In genomic region chr2:127859712-127860085, GRCh38 we compare ENCODE assay signal across 9 cellular contexts. TPM values are rescaled to one million over a fixed set of nuclear protein-coding genes. Genes with fewer than 3 reads are reported as not detected.
DNase-seq lines count a peak whose midpoint lies in the region; ATAC-seq, FAIRE-seq and TF ChIP-seq lines count a peak whose summit lies in the region.
"Had no signal": no experiment of that assay in that cellular context is flagged by ENCODE, and none has a peak within 500 bp of the region (broad histone marks: within the 10 kb centered on the region; RNA-seq: fewer than 3 reads in every experiment).

No MANE protein-coding gene starts in this region.

- BruUV-seq in HepG2 (replicated peaks; lab: Mats Ljungman, UMichigan) = no TSS peak

- intact Hi-C loops in HepG2 (cut with micrococcal nuclease; ENCODE audit: unreplicated experiment) = loop anchor here (2.0 kb wide), 1 partner anchor 13 kb away; no protein-coding TSS in a partner anchor

- no peaks in the 10 kb centered on the region for H3K27me3 Mint-ChIP-seq in activated naive CD8-positive, alpha-beta T cell

- no peak for TF ChIP-seq CTCF in RWPE2 (IDR thresholded peaks at IDR 0.05; ENCODE audit: poor library complexity, severe bottlenecking)
- 0 out of 2 replicates have a peak, but pooled peaks have one; percentile 5 for TF ChIP-seq CTCF in HepG2 (CRISPR knock-in tag; IDR thresholded peaks at IDR 0.05)

- H3K9ac ChIP-seq in HepG2 (ENCODE audit: insufficient read depth, low read depth, low read length) = peak overlapping the region; percentile 31; the same call in 1 of the 2 replicates

- H3K27me3 ChIP-seq in RWPE2 (ENCODE audit: insufficient read depth, poor library complexity, severe bottlenecking) (no peaks in the 10 kb centered on the region), HepG2 (ENCODE audit: control insufficient read depth in 1 of 2, insufficient read depth in 2 of 2, low read length in 2 of 2) (no peaks in the 10 kb centered on the region; a peak in 1 of 5 replicates)

- peaks cover 10% of the 10 kb centered on the region for H3K4me1 ChIP-seq in RWPE2 (ENCODE audit: insufficient read depth, poor library complexity, severe bottlenecking)
- peaks cover 38% of the 10 kb centered on the region for H3K4me1 ChIP-seq in HepG2 (ENCODE audit: insufficient read depth, low read length)

- TF ChIP-seq EP300 in HepG2 (IDR thresholded peaks at IDR 0.05; ENCODE audit: low read depth in 2 of 2, low read length in 2 of 2) (no peak), HepG2 (CRISPR knock-in tag; IDR thresholded peaks at IDR 0.05; ENCODE audit: borderline replicate concordance) (no peak; the same call in 1 of the 2 replicates)

- H3K9me3 Mint-ChIP-seq in activated naive CD8-positive, alpha-beta T cell (ENCODE audit: low read depth) = no peaks in the 10 kb centered on the region

- H3K4me3 ChIP-seq in RWPE2 (ENCODE audit: severe bottlenecking) = no peak overlapping the region
- H3K4me3 ChIP-seq in HepG2 (replicated peaks in 1 of 3; ENCODE audit: insufficient read depth in 1 of 3, low read depth in 2 of 3, low read length in 3 of 3) = peak overlapping the region; percentile 42 to 99 (median 97); a peak in 4 of 6 replicates
- H3K4me3 ChIP-seq: HAP-1 had no signal

- H3K9me3 ChIP-seq in RWPE2 (ENCODE audit: severe bottlenecking) (no peaks in the 10 kb centered on the region), HepG2 (ENCODE audit: low read length) (no peaks in the 10 kb centered on the region)
- H3K9me3 ChIP-seq: HAP-1 had no signal

- H3K27ac Mint-ChIP-seq in activated naive CD8-positive, alpha-beta T cell = peak overlapping the region; percentile 22

- FAIRE-seq in HepG2 (lab: Jason Lieb, UNC) = peak; percentile 37

- DNase-seq in RWPE2 (ENCODE audit: low spot score) (peak; percentile 91), HepG2 (ENCODE audit: low spot score) (peak; percentile 54), NCI-H1092 treated with DMSO at 0.1 percent for 48 hours (lab: John Stamatoyannopoulos, UW) (no peak), NCI-H187 treated with DMSO at 0.1 percent for 48 hours (lab: John Stamatoyannopoulos, UW) (no peak)
- DNase-seq in stimulated activated CD8-positive, alpha-beta memory T cell treated with anti-CD3 and anti-CD28 coated beads, Interleukin-4, amount 100 ng/mL, for 4 hours (ENCODE audit: low read depth in 2 of 2, low spot score in 1 of 2) = peak; percentile 38 to 42

- H4K20me1 ChIP-seq in HepG2 (ENCODE audit: insufficient read depth, low read length) = peaks cover 18% of the 10 kb centered on the region

- TF ChIP-seq POLR2A in HepG2 (IDR thresholded peaks at IDR 0.05; ENCODE audit: insufficient read depth in 1 of 2, low read depth in 2 of 2, low read length in 2 of 2) = no peak

- WGBS in HepG2 (ENCODE audit: low lambda C conversion rate) = 18% methylated on average over 7 of the region's 8 CpGs

- H2AFZ ChIP-seq in HepG2 (ENCODE audit: low read length) = no peak overlapping the region

- peaks cover 32% of the 10 kb centered on the region for H3K79me2 ChIP-seq in HepG2 (ENCODE audit: insufficient read depth, low read length)

- ATAC-seq in GM18907 (IDR thresholded peaks at IDR 0.05; ENCODE audit: unreplicated experiment) (peak; percentile 27), RWPE2 (ENCODE audit: low read depth) (peak; percentile 79), HepG2 (peak; percentile 9), GM18873 (IDR thresholded peaks at IDR 0.05; ENCODE audit: low FRiP score, unreplicated experiment) (no peak)

- H3K36me3 Mint-ChIP-seq in activated naive CD8-positive, alpha-beta T cell = peaks cover 2% of the 10 kb centered on the region

- peaks cover 15% of the 10 kb centered on the region for H3K36me3 ChIP-seq in RWPE2 (ENCODE audit: low read depth)
- H3K36me3 ChIP-seq in HepG2 (replicated peaks in 1 of 2; ENCODE audit: control insufficient read depth in 1 of 2, insufficient read depth in 2 of 2, low read length in 2 of 2) = peaks cover 10 to 25% of the 10 kb centered on the region in 2 experiments; a peak in 4 of 5 replicates

- POLR2A ChIA-PET in HepG2 (lab: Yijun Ruan, JAX) = interaction anchor here (0.6 to 1.9 kb wide), 5 partner anchors 31 to 333 kb away, joined by 3 to 4 read pairs (median 3); partner anchors contain the start of genes IWS1 and SFT2D3

- no peak for TF ChIP-seq RAD21 in HepG2 (CRISPR knock-in tag; IDR thresholded peaks at IDR 0.05)

- H3K4me3 Mint-ChIP-seq in activated naive CD8-positive, alpha-beta T cell = peak overlapping the region; percentile 52

- in situ Hi-C loops in HepG2 (cut with HindIII; ENCODE audit: extremely low pct_ligation_motif_present, low pct_unique_long_range_greater_than_20kb) = no loop called here

- CTCF ChIA-PET in HepG2 (lab: Yijun Ruan, JAX; ENCODE audit: low intra/inter-chr PET ratio, low total read pairs) = no interaction called here

- peaks cover 29% of the 10 kb centered on the region for H3K4me1 Mint-ChIP-seq in activated naive CD8-positive, alpha-beta T cell (ENCODE audit: low read depth)

- H3K27ac ChIP-seq in RWPE2 (ENCODE audit: poor library complexity, severe bottlenecking) (peak overlapping the region; percentile 20), HepG2 (ENCODE audit: extremely low read length, insufficient read depth, low read length) (no peak overlapping the region)

- peak overlapping the region; percentile 93 for H3K4me2 ChIP-seq in HepG2 (ENCODE audit: low read depth, low read length)

RNA-seq across cellular contexts. Expression of gene POLR2D, which starts 1.7 kb away (rescaled TPM):
- total RNA-seq in HepG2 (2016; rRNA removed; fragmentation: Illumina TruSeq; extraction: Trizol) = 46.8 and 73.9 TPM in 2 replicates
- total RNA-seq in HepG2 (2016; cell fraction: cytosol; rRNA removed; fragmentation: Illumina TruSeq; extraction: Trizol; ENCODE audit: low read depth) = 12.6 and 14.2 TPM in 2 replicates
- 48.2 and 65.2 TPM in 2 replicates for total RNA-seq in HepG2 (2016; cell fraction: insoluble cytoplasmic fraction; rRNA removed; fragmentation: Illumina TruSeq; extraction: Trizol)
- total RNA-seq in HepG2 (2016; cell fraction: membrane; rRNA removed; fragmentation: Illumina TruSeq; extraction: Trizol) = 60.9 and 67.5 TPM in 2 replicates
- total RNA-seq in HepG2 (2016; cell fraction: nucleus; rRNA removed; fragmentation: Illumina TruSeq; extraction: Trizol) = 22.2 and 26.9 TPM in 2 replicates
- polyA plus RNA-seq in HepG2 (2011; rRNA removed) = 22.3 and 26.9 TPM in 2 replicates
- polyA plus RNA-seq in HepG2 (2011; cell fraction: cytosol; rRNA removed) = 16.3 and 24.5 TPM in 2 replicates
- 8.2 and 10.7 TPM in 2 replicates for polyA plus RNA-seq in HepG2 (2011; cell fraction: nucleus; rRNA removed)
- 46.9 and 47.5 TPM in 2 replicates for polyA plus RNA-seq in HepG2 (2012)
- polyA plus RNA-seq in HepG2 (2016; cell fraction: cytosol; fragmentation: Illumina TruSeq; extraction: Trizol; ENCODE audit: low read depth) = 27.4 and 35.8 TPM in 2 replicates
- polyA plus RNA-seq in HepG2 (2016; cell fraction: insoluble cytoplasmic fraction; fragmentation: Illumina TruSeq; extraction: Trizol; ENCODE audit: low read depth) = 84.9 and 88.7 TPM in 2 replicates
- 69.2 and 75.1 TPM in 2 replicates for polyA plus RNA-seq in HepG2 (2016; cell fraction: membrane; fragmentation: Illumina TruSeq; extraction: Trizol; ENCODE audit: low read depth)
- polyA plus RNA-seq in HepG2 (2016; cell fraction: nucleus; fragmentation: Illumina TruSeq; extraction: Trizol; ENCODE audit: insufficient read depth, low read depth) = 54.7 and 59.0 TPM in 2 replicates
- polyA minus RNA-seq in HepG2 (2011; rRNA and poly(A)+ RNA removed; ENCODE audit: low replicate concordance) = 19.8 and 24.2 TPM in 2 replicates
- polyA minus RNA-seq in HepG2 (2011; cell fraction: cytosol; rRNA and poly(A)+ RNA removed) = 14.4 and 17.2 TPM in 2 replicates
- 12.0 and 12.3 TPM in 2 replicates for polyA minus RNA-seq in HepG2 (2011; cell fraction: nucleus; rRNA and poly(A)+ RNA removed)

RNA-seq across cellular contexts. Expression of gene AMMECR1L, which starts 26.1 kb away (rescaled TPM):
- 14.2 and 14.7 TPM in 2 replicates for total RNA-seq in HepG2 (2016; rRNA removed; fragmentation: Illumina TruSeq; extraction: Trizol)
- total RNA-seq in HepG2 (2016; cell fraction: cytosol; rRNA removed; fragmentation: Illumina TruSeq; extraction: Trizol; ENCODE audit: low read depth) = 2.6 and 2.9 TPM in 2 replicates
- total RNA-seq in HepG2 (2016; cell fraction: insoluble cytoplasmic fraction; rRNA removed; fragmentation: Illumina TruSeq; extraction: Trizol) = 13.0 and 14.1 TPM in 2 replicates
- 6.7 and 7.1 TPM in 2 replicates for total RNA-seq in HepG2 (2016; cell fraction: membrane; rRNA removed; fragmentation: Illumina TruSeq; extraction: Trizol)
- 15.6 and 17.6 TPM in 2 replicates for total RNA-seq in HepG2 (2016; cell fraction: nucleus; rRNA removed; fragmentation: Illumina TruSeq; extraction: Trizol)
- 9.1 and 9.4 TPM in 2 replicates for polyA plus RNA-seq in HepG2 (2011; rRNA removed)
- polyA plus RNA-seq in HepG2 (2011; cell fraction: cytosol; rRNA removed) = 7.3 and 10.9 TPM in 2 replicates
- 18.3 and 22.2 TPM in 2 replicates for polyA plus RNA-seq in HepG2 (2011; cell fraction: nucleus; rRNA removed)
- polyA plus RNA-seq in HepG2 (2012) = 13.3 and 16.8 TPM in 2 replicates
- 0.83 and 0.85 TPM in 2 replicates for polyA plus RNA-seq in HepG2 (2016; cell fraction: cytosol; fragmentation: Illumina TruSeq; extraction: Trizol; ENCODE audit: low read depth)
- 12.6 and 14.1 TPM in 2 replicates for polyA plus RNA-seq in HepG2 (2016; cell fraction: insoluble cytoplasmic fraction; fragmentation: Illumina TruSeq; extraction: Trizol; ENCODE audit: low read depth)
- 3.2 and 3.4 TPM in 2 replicates for polyA plus RNA-seq in HepG2 (2016; cell fraction: membrane; fragmentation: Illumina TruSeq; extraction: Trizol; ENCODE audit: low read depth)
- polyA plus RNA-seq in HepG2 (2016; cell fraction: nucleus; fragmentation: Illumina TruSeq; extraction: Trizol; ENCODE audit: insufficient read depth, low read depth) = 30.7 and 31.8 TPM in 2 replicates
- polyA minus RNA-seq in HepG2 (2011; rRNA and poly(A)+ RNA removed; ENCODE audit: low replicate concordance) = 10.4 and 15.8 TPM in 2 replicates
- polyA minus RNA-seq in HepG2 (2011; cell fraction: cytosol; rRNA and poly(A)+ RNA removed) = 9.9 and 11.5 TPM in 2 replicates
- 21.5 and 23.1 TPM in 2 replicates for polyA minus RNA-seq in HepG2 (2011; cell fraction: nucleus; rRNA and poly(A)+ RNA removed)

RNA-seq across cellular contexts. Expression of gene WDR33, which starts 48.7 kb away (rescaled TPM):
- total RNA-seq in HepG2 (2016; rRNA removed; fragmentation: Illumina TruSeq; extraction: Trizol) = 78.2 and 125 TPM in 2 replicates
- total RNA-seq in HepG2 (2016; cell fraction: cytosol; rRNA removed; fragmentation: Illumina TruSeq; extraction: Trizol; ENCODE audit: low read depth) = 29.3 and 31.3 TPM in 2 replicates
- 75.2 and 121 TPM in 2 replicates for total RNA-seq in HepG2 (2016; cell fraction: insoluble cytoplasmic fraction; rRNA removed; fragmentation: Illumina TruSeq; extraction: Trizol)
- 44.0 and 44.1 TPM in 2 replicates for total RNA-seq in HepG2 (2016; cell fraction: membrane; rRNA removed; fragmentation: Illumina TruSeq; extraction: Trizol)
- total RNA-seq in HepG2 (2016; cell fraction: nucleus; rRNA removed; fragmentation: Illumina TruSeq; extraction: Trizol) = 116 and 120 TPM in 2 replicates
- polyA plus RNA-seq in HepG2 (2011; rRNA removed) = 44.5 and 54.9 TPM in 2 replicates
- polyA plus RNA-seq in HepG2 (2011; cell fraction: cytosol; rRNA removed) = 21.2 and 32.4 TPM in 2 replicates
- 28.0 and 34.3 TPM in 2 replicates for polyA plus RNA-seq in HepG2 (2011; cell fraction: nucleus; rRNA removed)
- 37.7 and 54.6 TPM in 2 replicates for polyA plus RNA-seq in HepG2 (2012)
- 19.8 and 20.7 TPM in 2 replicates for polyA plus RNA-seq in HepG2 (2016; cell fraction: cytosol; fragmentation: Illumina TruSeq; extraction: Trizol; ENCODE audit: low read depth)
- 83.7 and 90.3 TPM in 2 replicates for polyA plus RNA-seq in HepG2 (2016; cell fraction: insoluble cytoplasmic fraction; fragmentation: Illumina TruSeq; extraction: Trizol; ENCODE audit: low read depth)
- polyA plus RNA-seq in HepG2 (2016; cell fraction: membrane; fragmentation: Illumina TruSeq; extraction: Trizol; ENCODE audit: low read depth) = 26.7 and 27.0 TPM in 2 replicates
- 48.5 and 54.4 TPM in 2 replicates for polyA plus RNA-seq in HepG2 (2016; cell fraction: nucleus; fragmentation: Illumina TruSeq; extraction: Trizol; ENCODE audit: insufficient read depth, low read depth)
- polyA minus RNA-seq in HepG2 (2011; rRNA and poly(A)+ RNA removed; ENCODE audit: low replicate concordance) = 27.8 and 38.2 TPM in 2 replicates
- 44.9 and 48.5 TPM in 2 replicates for polyA minus RNA-seq in HepG2 (2011; cell fraction: cytosol; rRNA and poly(A)+ RNA removed)
- polyA minus RNA-seq in HepG2 (2011; cell fraction: nucleus; rRNA and poly(A)+ RNA removed) = 188 and 197 TPM in 2 replicates

Comparison
In these comparisons a context has a peak if more than half of its experiments do, and no peak if none do; other contexts are left out.
1. DNase-seq: peak in RWPE2 (single experiment), HepG2 (single experiment) and stimulated activated CD8-positive, alpha-beta memory T cell treated with anti-CD3 and anti-CD28 coated beads, Interleukin-4, amount 100 ng/mL, for 4 hours (2 of 2); none in NCI-H1092 treated with DMSO at 0.1 percent for 48 hours (single experiment) and NCI-H187 treated with DMSO at 0.1 percent for 48 hours (single experiment).